In genomic region chr11:67584881-67585873, GRCh38 we compare ENCODE assay signal across 8 cellular contexts. TPM values are rescaled to one million over a fixed set of nuclear protein-coding genes. Genes with fewer than 3 reads are reported as not detected.
A peak's percentile ranks its signal among the peaks of the same experiment; 100 is the strongest.
DNase-seq lines count a peak whose midpoint lies in the region; ATAC-seq and TF ChIP-seq lines count a peak whose summit lies in the region.

No MANE protein-coding gene starts in this region.

- intact Hi-C loops in activated CD4-positive, alpha-beta T cell treated with anti-CD3 and anti-CD28 coated beads for 36 hours (cut with DNase I, micrococcal nuclease) = loop anchor here in 1 of 2 experiments (5.0 kb wide), 2 partner anchors 233 to 298 kb away; partner anchors contain the start of genes ANKRD13D and POLD4

- no peak for TF ChIP-seq CTCF in suprapubic skin (IDR thresholded peaks at IDR 0.05)

- H3K36me3 Mint-ChIP-seq in activated CD4-positive, alpha-beta T cell treated with anti-CD3 and anti-CD28 coated beads for 36 hours (ENCODE audit: low read depth) = peaks cover 40% of the 10 kb centered on the region
- H3K36me3 Mint-ChIP-seq in activated naive CD4-positive, alpha-beta T cell treated with anti-CD3 and anti-CD28 coated beads, Interleukin-2, amount 50 U/mL, for 72 hours = peaks cover 0 to 37% of the 10 kb centered on the region in 2 donors
- peaks cover 0 to 15% (median 0%) of the 10 kb centered on the region in 3 donors for H3K36me3 Mint-ChIP-seq in immature natural killer cell

- CTCF ChIA-PET in activated CD4-positive, alpha-beta T cell treated with anti-CD3 and anti-CD28 coated beads for 36 hours (lab: Charles Lee) = interaction anchor here (0.5 to 2.8 kb wide), 4 partner anchors 7 to 64 kb away, joined by 3 to 11 read pairs (median 4); no protein-coding TSS in a partner anchor

- peak overlapping the region; percentile 55 for H3K27ac Mint-ChIP-seq in activated CD4-positive, alpha-beta T cell treated with anti-CD3 and anti-CD28 coated beads for 36 hours
- H3K27ac Mint-ChIP-seq in activated naive CD4-positive, alpha-beta T cell treated with anti-CD3 and anti-CD28 coated beads, Interleukin-2, amount 50 U/mL, for 72 hours = peak overlapping the region; percentile 58 to 94
- peak overlapping the region; percentile 49 to 88 (median 80) for H3K27ac Mint-ChIP-seq in immature natural killer cell

- peak; percentile 23 for DNase-seq in activated CD4-positive, alpha-beta T cell treated with anti-CD3 and anti-CD28 coated beads for 36 hours
- DNase-seq in activated CD4-positive, alpha-beta T cell treated with anti-CD3 and anti-CD28 coated beads for 1 hour = no peak
- no peak for DNase-seq in activated naive CD4-positive, alpha-beta T cell treated with anti-CD3 and anti-CD28 coated beads, Interleukin-2, amount 50 U/mL, for 72 hours (ENCODE audit: low spot score in 2 of 2)
- no peak for DNase-seq in immature natural killer cell
- DNase-seq in suprapubic skin (ENCODE audit: low spot score in 2 of 2) = no peak
- no peak for DNase-seq in foreskin melanocyte
- DNase-seq in NCI-H82 treated with DMSO at 0.1 percent for 48 hours (lab: John Stamatoyannopoulos, UW; ENCODE audit: unreplicated experiment) = no peak
- no peak for DNase-seq in COR-L47 (lab: John Stamatoyannopoulos, UW)

- no peaks in the 10 kb centered on the region for H3K27me3 ChIP-seq in suprapubic skin

- no peak for TF ChIP-seq EP300 in suprapubic skin (IDR thresholded peaks at IDR 0.05)

- H3K4me3 ChIP-seq in suprapubic skin = peak overlapping the region; percentile 86

- peak overlapping the region; percentile 100 for H3K27ac ChIP-seq in suprapubic skin

- no peak for ATAC-seq in activated CD4-positive, alpha-beta T cell treated with anti-CD3 and anti-CD28 coated beads for 36 hours
- ATAC-seq in activated naive CD4-positive, alpha-beta T cell treated with anti-CD3 and anti-CD28 coated beads, Interleukin-2, amount 50 U/mL, for 72 hours = no peak

- peaks cover 40% of the 10 kb centered on the region for H3K4me1 Mint-ChIP-seq in activated CD4-positive, alpha-beta T cell treated with anti-CD3 and anti-CD28 coated beads for 36 hours
- peaks cover 48 to 53% of the 10 kb centered on the region in 2 donors for H3K4me1 Mint-ChIP-seq in immature natural killer cell

- peaks cover 36% of the 10 kb centered on the region for H3K4me1 ChIP-seq in suprapubic skin

- 84% methylated on average over 21 of the region's 21 CpGs for WGBS in suprapubic skin

- POLR2A ChIA-PET in activated CD4-positive, alpha-beta T cell treated with anti-CD3 and anti-CD28 coated beads for 36 hours (lab: Charles Lee) = interaction anchor here (1.0 kb wide), 1 partner anchor 875 kb away, joined by 3 read pairs; the partner anchor contains the start of gene PPP6R3

- peak overlapping the region; percentile 89 for H3K4me3 Mint-ChIP-seq in activated CD4-positive, alpha-beta T cell treated with anti-CD3 and anti-CD28 coated beads for 36 hours
- peak overlapping the region; percentile 71 to 85 (median 74) for H3K4me3 Mint-ChIP-seq in immature natural killer cell

- H3K27me3 Mint-ChIP-seq in activated CD4-positive, alpha-beta T cell treated with anti-CD3 and anti-CD28 coated beads for 36 hours = peaks cover 2% of the 10 kb centered on the region
- H3K27me3 Mint-ChIP-seq in immature natural killer cell (ENCODE audit: low read depth in 3 of 3) = peaks cover 6 to 15% (median 9%) of the 10 kb centered on the region in 3 donors

- TF ChIP-seq POLR2A in suprapubic skin (IDR thresholded peaks at IDR 0.05) = no peak

- peaks cover 26% of the 10 kb centered on the region for H3K36me3 ChIP-seq in suprapubic skin

- H3K9me3 ChIP-seq in suprapubic skin = no peaks in the 10 kb centered on the region

- peaks cover 6% of the 10 kb centered on the region for H3K9me3 Mint-ChIP-seq in activated CD4-positive, alpha-beta T cell treated with anti-CD3 and anti-CD28 coated beads for 36 hours (ENCODE audit: low read depth)
- H3K9me3 Mint-ChIP-seq in activated naive CD4-positive, alpha-beta T cell treated with anti-CD3 and anti-CD28 coated beads, Interleukin-2, amount 50 U/mL, for 72 hours = peaks cover 0 to 18% of the 10 kb centered on the region in 2 donors
- H3K9me3 Mint-ChIP-seq in immature natural killer cell = no peaks in the 10 kb centered on the region

RNA-seq across cellular contexts. Expression of gene GSTP1, which starts 1.6 kb away (rescaled TPM):
- 100 to 1,000 TPM; 376 to 463 TPM for total RNA-seq in activated CD4-positive, alpha-beta T cell treated with anti-CD3 and anti-CD28 coated beads for 36 hours
- 100 to 1,000 TPM; 247 to 466 TPM for total RNA-seq in activated naive CD4-positive, alpha-beta T cell treated with anti-CD3 and anti-CD28 coated beads, Interleukin-2, amount 50 U/mL, for 72 hours
- 1,000 to 10,000 TPM in 1 of 3 donors, 100 to 1,000 TPM in 2; 898 to 1,247 (median 930) TPM for polyA plus RNA-seq in immature natural killer cell
- 1,000 to 10,000 TPM in 3 of 4 donors, 100 to 1,000 TPM in 1; 564 to 1,559 (median 1,256) TPM for total RNA-seq in suprapubic skin

RNA-seq across cellular contexts. Expression of gene NDUFV1, which starts 21.6 kb away (rescaled TPM):
- 100 to 1,000 TPM; 253 to 287 TPM for total RNA-seq in activated CD4-positive, alpha-beta T cell treated with anti-CD3 and anti-CD28 coated beads for 36 hours
- 100 to 1,000 TPM; 237 to 286 TPM for total RNA-seq in activated naive CD4-positive, alpha-beta T cell treated with anti-CD3 and anti-CD28 coated beads, Interleukin-2, amount 50 U/mL, for 72 hours
- 100 to 1,000 TPM; 173 to 261 (median 195) TPM for polyA plus RNA-seq in immature natural killer cell
- total RNA-seq in suprapubic skin = 100 to 1,000 TPM; 200 to 361 (median 275) TPM

RNA-seq across cellular contexts. Expression of gene NUDT8, which starts 44.6 kb away (rescaled TPM):
- total RNA-seq in activated CD4-positive, alpha-beta T cell treated with anti-CD3 and anti-CD28 coated beads for 36 hours = 10 to 100 TPM; 17.0 to 23.4 TPM
- total RNA-seq in activated naive CD4-positive, alpha-beta T cell treated with anti-CD3 and anti-CD28 coated beads, Interleukin-2, amount 50 U/mL, for 72 hours = 10 to 100 TPM; 27.6 to 37.3 TPM
- polyA plus RNA-seq in immature natural killer cell = 10 to 100 TPM; 10.1 to 13.4 (median 12.3) TPM
- total RNA-seq in suprapubic skin = 10 to 100 TPM; 33.9 to 48.8 (median 46.3) TPM

RNA-seq across cellular contexts. Expression of gene TBX10, which starts 54.4 kb away (rescaled TPM):
- total RNA-seq in activated CD4-positive, alpha-beta T cell treated with anti-CD3 and anti-CD28 coated beads for 36 hours = not detected
- total RNA-seq in activated naive CD4-positive, alpha-beta T cell treated with anti-CD3 and anti-CD28 coated beads, Interleukin-2, amount 50 U/mL, for 72 hours = not detected
- polyA plus RNA-seq in immature natural killer cell = not detected
- total RNA-seq in suprapubic skin = not detected
